In genomic region chr6:17589402-17590116, GRCh38 we compare ENCODE assay signal across 8 cellular contexts. TPM values are rescaled to one million over a fixed set of nuclear protein-coding genes. Genes with fewer than 3 reads are reported as not detected.
DNase-seq lines count a peak whose midpoint lies in the region; ATAC-seq and TF ChIP-seq lines count a peak whose summit lies in the region.

No MANE protein-coding gene starts in this region.

- peaks cover 8% of the 10 kb centered on the region for H3K4me1 ChIP-seq in OCI-LY3 (ENCODE audit: low read length)
- H3K4me1 ChIP-seq in gastroesophageal sphincter: peaks cover 0 to 2% (median 0%) of the 10 kb centered on the region in 3 donors

- WGBS in gastroesophageal sphincter (ENCODE audit: low coverage in 1 of 2), 2 donors: 62 to 70% methylated on average over 4 to 5 of the region's 5 CpGs

- ATAC-seq in GM21423 (IDR thresholded peaks at IDR 0.05; ENCODE audit: unreplicated experiment) (peak; percentile 56), gastroesophageal sphincter (peak; percentile 5), HG02981 (IDR thresholded peaks at IDR 0.05; ENCODE audit: unreplicated experiment) (no peak), HG03460 (IDR thresholded peaks at IDR 0.05; ENCODE audit: unreplicated experiment) (no peak)

- no peak for TF ChIP-seq EP300 in gastroesophageal sphincter (IDR thresholded peaks at IDR 0.05)

- H3K36me3 ChIP-seq in OCI-LY3 (replicated peaks; ENCODE audit: low read depth, low read length) (no peaks in the 10 kb centered on the region), gastroesophageal sphincter (no peaks in the 10 kb centered on the region)

- no peak overlapping the region for H3K4me3 ChIP-seq in OCI-LY3 (ENCODE audit: low read length)
- no peak overlapping the region for H3K4me3 ChIP-seq in gastroesophageal sphincter

- H3K9me3 ChIP-seq in OCI-LY3 (ENCODE audit: insufficient read depth, low read length) (no peaks in the 10 kb centered on the region), gastroesophageal sphincter (no peaks in the 10 kb centered on the region)

- POLR2A ChIA-PET in GM10248 (lab: Yijun Ruan, JAX): no interaction called here

- H3K4me2 ChIP-seq in OCI-LY3 (ENCODE audit: low read length): peak overlapping the region; percentile 12; the same call in 1 of the 2 replicates

- H3K79me2 ChIP-seq in OCI-LY3 (ENCODE audit: low read length): no peaks in the 10 kb centered on the region

- H3K27ac ChIP-seq in OCI-LY3 (ENCODE audit: low read length): no peak overlapping the region
- no peak overlapping the region for H3K27ac ChIP-seq in gastroesophageal sphincter

- CTCF ChIA-PET in GM10248 (lab: Yijun Ruan, JAX): interaction anchor here (1.4 kb wide), 2 partner anchors 9 to 225 kb away, joined by 3 to 4 read pairs; no protein-coding TSS in a partner anchor

- no peaks in the 10 kb centered on the region for H3K27me3 ChIP-seq in OCI-LY3 (ENCODE audit: low read depth, low read length)
- H3K27me3 ChIP-seq in gastroesophageal sphincter: no peaks in the 10 kb centered on the region

- DNase-seq in Ammon's horn (ENCODE audit: low spot score) (peak; percentile 32), GM10248 (ENCODE audit: extremely low spot score) (no peak), cerebellum (ENCODE audit: low spot score) (no peak)

- TF ChIP-seq CTCF in OCI-LY3 (IDR thresholded peaks at IDR 0.05; ENCODE audit: low read depth, low read length): no peak
- TF ChIP-seq CTCF in gastroesophageal sphincter (IDR thresholded peaks at IDR 0.05): no peak
- no peak for TF ChIP-seq CTCF in GM10248 (IDR thresholded peaks at IDR 0.05; ENCODE audit: control extremely low read depth, extremely low read depth, low read depth, missing control alignments)

- no peaks in the 10 kb centered on the region for H4K20me1 ChIP-seq in OCI-LY3 (ENCODE audit: insufficient read depth, low read length)

- no peak overlapping the region for H2AFZ ChIP-seq in OCI-LY3 (ENCODE audit: low read depth, low read length)

- TF ChIP-seq POLR2A in gastroesophageal sphincter (IDR thresholded peaks at IDR 0.05): no peak

- no peak overlapping the region for H3K9ac ChIP-seq in OCI-LY3 (ENCODE audit: low read length)

RNA-seq across cellular contexts. Expression of gene FAM8A1, which starts 10.5 kb away (rescaled TPM):
- total RNA-seq in gastroesophageal sphincter: 10 to 100 TPM; 38.1 to 55.2 (median 45.9) TPM
- total RNA-seq in cerebellum: 39.5 TPM

Comparison
In these comparisons a context has a peak if more than half of its experiments do, and no peak if none do; other contexts are left out.
1. ATAC-seq: peak in GM21423 (single experiment) and gastroesophageal sphincter (single experiment); none in HG02981 (single experiment) and HG03460 (single experiment).